Comparison of ENCODE assay signal across 8 cellular contexts in the genomic region with DNA sequence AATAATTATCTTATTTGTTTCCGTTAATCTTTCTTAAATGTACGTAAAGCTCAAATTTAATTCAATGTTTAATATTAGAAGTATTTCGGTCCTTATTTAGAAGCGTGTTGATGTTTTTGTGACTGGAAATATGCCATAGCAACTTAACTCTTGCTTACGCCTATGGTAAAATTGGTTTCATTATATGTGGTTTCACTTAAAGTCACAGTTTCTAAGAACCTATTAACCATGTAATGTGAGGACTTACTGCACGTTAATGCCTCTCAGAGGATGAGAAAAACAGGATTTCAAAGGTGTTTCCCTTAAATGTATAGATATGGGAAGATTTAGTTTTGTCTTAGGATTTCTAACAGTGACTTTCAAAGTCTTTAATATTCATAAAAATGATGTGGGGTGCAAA.
"Had no signal": no experiment of that assay in that cellular context is flagged by ENCODE, and none has a peak within 500 bp of the region (broad histone marks: within the 10 kb centered on the region; RNA-seq: fewer than 3 reads in every experiment).

No MANE protein-coding gene starts in this region.

- H3K9ac ChIP-seq: KMS-11 had no signal

- ATAC-seq: GM23338, HepG2 had no signal

- H3K27ac ChIP-seq: HL-60, KMS-11 had no signal

- H3K4me2 ChIP-seq: GM23338, KMS-11 had no signal

- H2AFZ ChIP-seq: GM23338 had no signal

- DNase-seq: H9, HCEC 1CT, Karpas-422, KBM-7 had no signal

- H3K4me3 ChIP-seq: GM23338 had no signal
